2 cellular contexts compared by ENCODE assay signal in genomic region chr5:36631161-36631560, GRCh38.
TF ChIP-seq lines count a peak whose summit lies in the region.

No MANE protein-coding gene starts in this region.

TF ChIP-seq in IMR-90, 13 proteins besides CTCF, POLR2A, EP300 and RAD21:
- TF ChIP-seq CEBPB (IDR thresholded peaks at IDR 0.05; ENCODE audit: low read depth, low read length) = peak; percentile 62; the same call in 1 of the 2 replicates
- no peak for TF ChIP-seq FOS (IDR thresholded peaks at IDR 0.05; ENCODE audit: low read depth, low read length)
- no peak for TF ChIP-seq ELK1 (IDR thresholded peaks at IDR 0.05; ENCODE audit: borderline replicate concordance, low read depth, low read length)

TF ChIP-seq in H1, 55 proteins besides CTCF, POLR2A, EP300 and RAD21:
- peak; percentile 22; the same call in 1 of the 2 replicates for TF ChIP-seq CEBPB (IDR thresholded peaks at IDR 0.05; ENCODE audit: low read depth, low read length)
- TF ChIP-seq CTBP2 (IDR thresholded peaks at IDR 0.05; ENCODE audit: borderline replicate concordance, insufficient read depth, insufficient read length, low read length) = no peak
